ENCODE assay signal across 29 cellular contexts in genomic region chr11:68933605-68934320, GRCh38. TPM values are rescaled to one million over a fixed set of nuclear protein-coding genes. Genes with fewer than 3 reads are reported as not detected.
DNase-seq lines count a peak whose midpoint lies in the region; TF ChIP-seq lines count a peak whose summit lies in the region.
"Had no signal": no experiment of that assay in that cellular context is flagged by ENCODE, and none has a peak within 500 bp of the region (broad histone marks: within the 10 kb centered on the region; RNA-seq: fewer than 3 reads in every experiment).

No MANE protein-coding gene starts in this region.

- WGBS in stomach, 5 donors = 90 to 95% (median 92%) methylated on average over 11 to 17 of the region's 17 CpGs
- 80 to 83% methylated on average over 4 to 10 of the region's 17 CpGs for WGBS in esophagus squamous epithelium, 2 donors
- WGBS in adrenal gland, 4 donors = 87 to 94% (median 92%) methylated on average over 12 to 17 of the region's 17 CpGs

- H3K27ac Mint-ChIP-seq in immature natural killer cell = no peak overlapping the region
- H3K27ac Mint-ChIP-seq: activated naive CD4-positive, alpha-beta T cell treated with anti-CD3 and anti-CD28 coated beads for 36 hours; IgD-negative memory B cell; type B pancreatic cell had no signal

- H3K27ac ChIP-seq in HEK293 (ENCODE audit: extremely low read depth, low read depth, low read length) (no peak overlapping the region), stomach (peak overlapping the region in 3 of 5 donors; percentile 49 to 79 (median 65)), esophagus squamous epithelium (no peak overlapping the region), adrenal gland (no peak overlapping the region)
- H3K27ac ChIP-seq: BLaER1 treated with 17β-estradiol and CSF1 and Interleukin-3, amounts not matched to agents 10 nM and 100 nM; brain microvascular endothelial cell had no signal

- H3K4me1 Mint-ChIP-seq in immature natural killer cell = no peaks in the 10 kb centered on the region
- H3K4me1 Mint-ChIP-seq: IgD-negative memory B cell had no signal

- DNase-seq in NCI-H345 (lab: John Stamatoyannopoulos, UW) = peak; percentile 66
- DNase-seq in islet precursor cell = peak; percentile 44
- no peak for DNase-seq in stomach
- no peak for DNase-seq in immature natural killer cell
- DNase-seq in esophagus squamous epithelium (lab: John Stamatoyannopoulos, UW) = no peak
- DNase-seq in adrenal gland = no peak
- DNase-seq: activated naive CD4-positive, alpha-beta T cell treated with anti-CD3 and anti-CD28 coated beads for 36 hours; amniotic stem cell; brain microvascular endothelial cell; effector CD4-positive, alpha-beta T cell; GF-D8; HCEC 1CT; head of caudate nucleus; left cardiac atrium; NCI-H1092; NCI-H2029; SIG-M5; stimulated activated CD4-positive, alpha-beta T cell treated with anti-CD3 and anti-CD28 coated beads, Interleukin-2, amount 100 ng/mL, for 24 hours; T1000 had no signal

- TF ChIP-seq CTCF in HEK293 (tag by site-specific recombination; IDR thresholded peaks at IDR 0.05) (no peak), stomach (IDR thresholded peaks at IDR 0.05) (no peak), esophagus squamous epithelium (IDR thresholded peaks at IDR 0.05) (no peak), adrenal gland (IDR thresholded peaks at IDR 0.05) (no peak)

- no peak for TF ChIP-seq POLR2A in stomach (IDR thresholded peaks at IDR 0.05)
- TF ChIP-seq POLR2A in esophagus squamous epithelium (IDR thresholded peaks at IDR 0.05) = no peak
- no peak for TF ChIP-seq POLR2A in adrenal gland (IDR thresholded peaks at IDR 0.05)

- peaks cover 0 to 99% of the 10 kb centered on the region in 2 experiments; a peak in 1 of 3 replicates for H3K36me3 ChIP-seq in HEK293 (ENCODE audit: control insufficient read depth in 2 of 2, insufficient read depth in 1 of 2, low read length in 2 of 2)
- peaks cover 65 to 98% (median 97%) of the 10 kb centered on the region in 4 donors for H3K36me3 ChIP-seq in stomach
- peaks cover 47 to 100% (median 53%) of the 10 kb centered on the region in 3 donors for H3K36me3 ChIP-seq in esophagus squamous epithelium
- peaks cover 0 to 81% of the 10 kb centered on the region in 2 donors for H3K36me3 ChIP-seq in adrenal gland (replicated peaks in 1 of 2)

- peaks cover 7 to 23% (median 7%) of the 10 kb centered on the region in 3 donors for H3K36me3 Mint-ChIP-seq in immature natural killer cell

- no peaks in the 10 kb centered on the region for H3K27me3 ChIP-seq in stomach
- no peaks in the 10 kb centered on the region for H3K27me3 ChIP-seq in esophagus squamous epithelium
- no peaks in the 10 kb centered on the region for H3K27me3 ChIP-seq in adrenal gland
- H3K27me3 ChIP-seq: BLaER1 treated with 17β-estradiol and CSF1 and Interleukin-3, amounts not matched to agents 10 nM and 100 nM; brain microvascular endothelial cell had no signal

- CTCF ChIA-PET in HEK293 (lab: Yijun Ruan, JAX) = interaction anchor here (0.6 kb wide), 1 partner anchor 20 kb away, joined by 3 read pairs; no protein-coding TSS in a partner anchor

- H3K9me3 ChIP-seq in HEK293 (ENCODE audit: control insufficient read depth, insufficient read depth, low read depth, low read length) (no peaks in the 10 kb centered on the region), stomach (no peaks in the 10 kb centered on the region), esophagus squamous epithelium (no peaks in the 10 kb centered on the region), adrenal gland (replicated peaks in 1 of 3) (no peaks in the 10 kb centered on the region)

- no peak for TF ChIP-seq EP300 in stomach (IDR thresholded peaks at IDR 0.05)

- no peak overlapping the region for H3K4me3 Mint-ChIP-seq in immature natural killer cell
- H3K4me3 Mint-ChIP-seq: activated naive CD4-positive, alpha-beta T cell treated with anti-CD3 and anti-CD28 coated beads for 36 hours; IgD-negative memory B cell; type B pancreatic cell had no signal

- POLR2A ChIA-PET in HEK293 (lab: Yijun Ruan, JAX) = no interaction called here

- H3K4me3 ChIP-seq in HEK293 (ENCODE audit: low read depth, low read length) (no peak overlapping the region), stomach (no peak overlapping the region), esophagus squamous epithelium (no peak overlapping the region), adrenal gland (no peak overlapping the region)
- H3K4me3 ChIP-seq: BLaER1 treated with 17β-estradiol and CSF1 and Interleukin-3, amounts not matched to agents 10 nM and 100 nM; skin epidermis had no signal

- intact Hi-C loops in stomach (cut with DNase I; ENCODE audit: low total_unique reads) (no loop called here), esophagus squamous epithelium (cut with DNase I) (no loop called here), adrenal gland (cut with DNase I) (loop anchor here in 1 of 2 donors (10.0 kb wide), 1 partner anchor 151 kb away; no protein-coding TSS in a partner anchor)

- peaks cover 0 to 4% (median 0%) of the 10 kb centered on the region in 3 donors for H3K27me3 Mint-ChIP-seq in immature natural killer cell (ENCODE audit: low read depth in 3 of 3)
- H3K27me3 Mint-ChIP-seq: IgD-negative memory B cell, type B pancreatic cell had no signal

- H3K9me3 Mint-ChIP-seq in immature natural killer cell = no peaks in the 10 kb centered on the region
- H3K9me3 Mint-ChIP-seq: activated naive CD4-positive, alpha-beta T cell treated with anti-CD3 and anti-CD28 coated beads for 36 hours; IgD-negative memory B cell; type B pancreatic cell had no signal

- no peaks in the 10 kb centered on the region for H3K4me1 ChIP-seq in HEK293 (ENCODE audit: control insufficient read depth, insufficient read depth, low read length)
- peaks cover 0 to 15% (median 3%) of the 10 kb centered on the region in 4 donors for H3K4me1 ChIP-seq in stomach
- no peaks in the 10 kb centered on the region for H3K4me1 ChIP-seq in esophagus squamous epithelium
- no peaks in the 10 kb centered on the region for H3K4me1 ChIP-seq in adrenal gland (replicated peaks in 1 of 2)

TF ChIP-seq in HEK293, 187 proteins besides CTCF, POLR2A, EP300 and RAD21:
- peak; percentile 84 for TF ChIP-seq KLF1 (tag by site-specific recombination; IDR thresholded peaks at IDR 0.05)
- TF ChIP-seq ZNF155 (tag by site-specific recombination; IDR thresholded peaks at IDR 0.05) = no peak

RNA-seq across cellular contexts. Expression of gene IGHMBP2, which starts 30.1 kb away (rescaled TPM):
- total RNA-seq in stomach (100 to 1,000 TPM in 1 of 5 donors, 10 to 100 TPM in 3, 1 to 10 TPM in 1; 8.8 to 133 (median 25.6) TPM), esophagus squamous epithelium (10 to 100 TPM in 3 of 4 donors, 1 to 10 TPM in 1; 9.7 to 15.3 (median 12.8) TPM), adrenal gland (10 to 100 TPM in 7 of 8 donors, 1 to 10 TPM in 1; 9.4 to 21.0 (median 16.3) TPM)
- polyA plus RNA-seq in stomach (10 to 100 TPM in 2 of 3 donors, 1 to 10 TPM in 1; 9.2 to 14.2 (median 11.3) TPM), immature natural killer cell (1 to 10 TPM; 8.7 to 9.8 (median 8.9) TPM), adrenal gland (10 to 100 TPM in 2 of 3 donors, 1 to 10 TPM in 1; 8.7 to 40.6 (median 29.5) TPM)

RNA-seq across cellular contexts. Expression of gene MRPL21, which starts 30.1 kb away (rescaled TPM):
- 100 to 1,000 TPM in 2 of 5 donors, 10 to 100 TPM in 3; 30.6 to 185 (median 56.7) TPM for total RNA-seq in stomach
- polyA plus RNA-seq in stomach = 100 to 1,000 TPM in 1 of 3 donors, 10 to 100 TPM in 2; 92.1 to 112 (median 93.1) TPM
- 100 to 1,000 TPM in 2 of 3 donors, 10 to 100 TPM in 1; 94.3 to 145 (median 117) TPM for polyA plus RNA-seq in immature natural killer cell
- total RNA-seq in esophagus squamous epithelium = 10 to 100 TPM; 39.7 to 81.5 (median 48.6) TPM
- total RNA-seq in adrenal gland = 10 to 100 TPM; 31.1 to 65.6 (median 44.3) TPM
- 10 to 100 TPM; 46.7 to 77.8 (median 48.1) TPM for polyA plus RNA-seq in adrenal gland

RNA-seq across cellular contexts. Expression of gene MRGPRD, which starts 47.0 kb away (rescaled TPM):
- under 1 TPM in 1 of 5 donors, not detected in 4; 0.92 TPM for total RNA-seq in stomach
- polyA plus RNA-seq in stomach = not detected
- not detected for polyA plus RNA-seq in immature natural killer cell
- total RNA-seq in esophagus squamous epithelium = not detected
- not detected for total RNA-seq in adrenal gland
- not detected for polyA plus RNA-seq in adrenal gland
- total RNA-seq: activated naive CD4-positive, alpha-beta T cell treated with anti-CD3 and anti-CD28 coated beads for 36 hours; left cardiac atrium; lung microvascular endothelial cell; NCI-H460; omental fat pad; renal cortical epithelial cell had no signal
- polyA plus RNA-seq: AG04450, IgD-negative memory B cell had no signal

Comparison
In these comparisons a context has a peak if more than half of its experiments do, and no peak if none do; other contexts are left out.
1. H3K27ac ChIP-seq: peak in stomach (3 of 5); none in HEK293 (single experiment), esophagus squamous epithelium (0 of 4) and adrenal gland (0 of 5).
2. DNase-seq: peak in NCI-H345 (single experiment) and islet precursor cell (single experiment); none in stomach (single experiment), immature natural killer cell (0 of 3), esophagus squamous epithelium (single experiment) and adrenal gland (0 of 7).